30 cellular contexts compared by ENCODE assay signal in the genomic region with DNA sequence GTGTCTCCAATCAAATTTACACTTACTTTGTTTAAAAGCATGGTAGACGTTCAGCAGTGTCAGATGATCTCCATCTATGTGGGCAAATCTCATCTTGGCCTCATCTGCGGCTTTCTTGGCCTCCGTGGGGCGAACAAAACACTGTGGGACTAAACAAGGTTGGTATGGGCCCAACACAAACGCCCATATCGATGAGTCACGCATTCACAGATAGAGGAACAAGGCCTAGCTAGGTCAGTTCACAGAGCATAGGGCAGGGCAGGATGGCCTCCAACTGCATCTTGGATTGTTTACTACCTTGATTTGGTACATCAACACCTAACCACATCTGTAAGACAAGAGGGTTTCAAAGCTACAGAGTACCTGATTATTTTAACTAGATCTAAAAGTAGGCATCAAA. TPM values are rescaled to one million over a fixed set of nuclear protein-coding genes. Genes with fewer than 3 reads are reported as not detected.
DNase-seq lines count a peak whose midpoint lies in the region; ATAC-seq and TF ChIP-seq lines count a peak whose summit lies in the region.
"Had no signal": no experiment of that assay in that cellular context is flagged by ENCODE, and none has a peak within 500 bp of the region (broad histone marks: within the 10 kb centered on the region; RNA-seq: fewer than 3 reads in every experiment).

No MANE protein-coding gene starts in this region.

- no peak overlapping the region for H3K4me3 Mint-ChIP-seq in activated naive CD8-positive, alpha-beta T cell
- no peak overlapping the region for H3K4me3 Mint-ChIP-seq in activated naive CD8-positive, alpha-beta T cell treated with anti-CD3 and anti-CD28 coated beads, Interleukin-2, amount 50 U/mL, for 24 hours
- H3K4me3 Mint-ChIP-seq in WTC11, result no peak overlapping the region
- no peak overlapping the region for H3K4me3 Mint-ChIP-seq in Calu3 (ENCODE audit: low read depth, unreplicated experiment)
- H3K4me3 Mint-ChIP-seq: activated CD8-positive, alpha-beta T cell treated with anti-CD3 and anti-CD28 coated beads, Interleukin-2, amount 10 ng/mL, durations not matched to agents 7 days and 5 days; CD8-positive, alpha-beta memory T cell; neural progenitor cell had no signal

- no peak overlapping the region for H3K14ac ChIP-seq in mesenchymal stem cell (ENCODE audit: low read length in 2 of 2)

- H3K18ac ChIP-seq in mesenchymal stem cell (ENCODE audit: low read depth in 1 of 2, low read length in 2 of 2), result no peak overlapping the region

- peaks cover 4 to 95% of the 10 kb centered on the region in 2 experiments for H3K36me3 ChIP-seq in mesenchymal stem cell (ENCODE audit: control insufficient read depth in 1 of 2, insufficient read depth in 2 of 2, low read depth in 1 of 2, low read length in 2 of 2)

- BruUV-seq in Calu3 (replicated peaks; lab: Mats Ljungman, UMichigan), result no TSS peak

- H3K4ac ChIP-seq in mesenchymal stem cell (ENCODE audit: low read depth in 1 of 2, low read length in 2 of 2), result no peak overlapping the region

- peak overlapping the region; percentile 22 for H3K27ac Mint-ChIP-seq in activated naive CD8-positive, alpha-beta T cell
- H3K27ac Mint-ChIP-seq in activated naive CD8-positive, alpha-beta T cell treated with anti-CD3 and anti-CD28 coated beads, Interleukin-2, amount 50 U/mL, for 24 hours, result no peak overlapping the region
- H3K27ac Mint-ChIP-seq in WTC11, result peak overlapping the region; percentile 61
- no peak overlapping the region for H3K27ac Mint-ChIP-seq in Calu3 (ENCODE audit: unreplicated experiment)
- H3K27ac Mint-ChIP-seq: activated CD8-positive, alpha-beta T cell treated with anti-CD3 and anti-CD28 coated beads, Interleukin-2, amount 10 ng/mL, durations not matched to agents 7 days and 5 days; neural progenitor cell had no signal

- peaks cover 12% of the 10 kb centered on the region for H3K79me1 ChIP-seq in mesenchymal stem cell (replicated peaks; ENCODE audit: low read length, poor library complexity, severe bottlenecking)

- no peak overlapping the region for H2AK5ac ChIP-seq in mesenchymal stem cell (ENCODE audit: low read length, severe bottlenecking)

- POLR2A ChIA-PET in WTC11 (lab: Charles Lee), result interaction anchor here (0.5 kb wide), 1 partner anchor 31 kb away, joined by 5 read pairs; no protein-coding TSS in a partner anchor

- H4K8ac ChIP-seq in mesenchymal stem cell (ENCODE audit: low read length), result peak overlapping the region; percentile 7

- H2BK120ac ChIP-seq in mesenchymal stem cell (ENCODE audit: low read depth, low read length), result no peak overlapping the region

- no peak overlapping the region for H2BK15ac ChIP-seq in mesenchymal stem cell (ENCODE audit: low read depth, poor library complexity, severe bottlenecking)

- no peak overlapping the region for H3K9ac ChIP-seq in mesenchymal stem cell (ENCODE audit: low read length)
- H3K9ac ChIP-seq: neural progenitor cell had no signal

- no peak overlapping the region for H3K27ac ChIP-seq in mesenchymal stem cell (ENCODE audit: low read length, poor library complexity, severe bottlenecking)
- H3K27ac ChIP-seq: A549, cardiac muscle cell, right lobe of liver, stomach, transverse colon had no signal

- no peak for ATAC-seq in activated naive CD8-positive, alpha-beta T cell treated with anti-CD3 and anti-CD28 coated beads, Interleukin-2, amount 50 U/mL, for 24 hours
- ATAC-seq in WTC11, result no peak; the same call in 1 of the 2 replicates
- no peak for ATAC-seq in HG02884 (IDR thresholded peaks at IDR 0.05; ENCODE audit: unreplicated experiment)
- no peak for ATAC-seq in HG03280 (IDR thresholded peaks at IDR 0.05; ENCODE audit: unreplicated experiment)
- ATAC-seq: activated CD8-positive, alpha-beta T cell treated with anti-CD3 and anti-CD28 coated beads, Interleukin-2, amount 10 ng/mL, durations not matched to agents 7 days and 5 days; Panc1 had no signal

- H3K4me1 ChIP-seq in mesenchymal stem cell (ENCODE audit: control insufficient read depth, insufficient read depth, low read depth, low read length), result no peaks in the 10 kb centered on the region
- H3K4me1 ChIP-seq: neural progenitor cell, right lobe of liver, transverse colon had no signal

- H4K91ac ChIP-seq in mesenchymal stem cell (ENCODE audit: low read length), result no peak overlapping the region

- H3K4me1 Mint-ChIP-seq in activated naive CD8-positive, alpha-beta T cell (ENCODE audit: low read depth), result peaks cover 24% of the 10 kb centered on the region
- H3K4me1 Mint-ChIP-seq in activated naive CD8-positive, alpha-beta T cell treated with anti-CD3 and anti-CD28 coated beads, Interleukin-2, amount 50 U/mL, for 24 hours, result peaks cover 14% of the 10 kb centered on the region
- peaks cover 39% of the 10 kb centered on the region for H3K4me1 Mint-ChIP-seq in WTC11
- no peaks in the 10 kb centered on the region for H3K4me1 Mint-ChIP-seq in Calu3 (ENCODE audit: low read depth, unreplicated experiment)
- H3K4me1 Mint-ChIP-seq: neural progenitor cell had no signal

- H3K23ac ChIP-seq in mesenchymal stem cell (ENCODE audit: low read length in 2 of 2), result no peak overlapping the region

- CTCF ChIA-PET in WTC11 (lab: Charles Lee) (interaction anchor here (0.5 to 1.0 kb wide), 3 partner anchors 47 to 151 kb away, joined by 3 to 4 read pairs (median 4); no protein-coding TSS in a partner anchor), Calu3 (lab: Charles Lee) (no interaction called here)

- H3K27me3 Mint-ChIP-seq in activated naive CD8-positive, alpha-beta T cell, result no peaks in the 10 kb centered on the region
- no peaks in the 10 kb centered on the region for H3K27me3 Mint-ChIP-seq in activated naive CD8-positive, alpha-beta T cell treated with anti-CD3 and anti-CD28 coated beads, Interleukin-2, amount 50 U/mL, for 24 hours
- H3K27me3 Mint-ChIP-seq in WTC11 (ENCODE audit: low read depth), result no peaks in the 10 kb centered on the region
- H3K27me3 Mint-ChIP-seq in Calu3 (ENCODE audit: unreplicated experiment), result no peaks in the 10 kb centered on the region
- H3K27me3 Mint-ChIP-seq: CD8-positive, alpha-beta memory T cell had no signal

- no peak overlapping the region for H3K4me3 ChIP-seq in mesenchymal stem cell (ENCODE audit: insufficient read depth in 1 of 2, low read depth in 1 of 2, low read length in 2 of 2)
- H3K4me3 ChIP-seq: A549, cardiac muscle cell, lung, neural progenitor cell, right lobe of liver, stomach, transverse colon had no signal

- TF ChIP-seq CTCF in WTC11 (IDR thresholded peaks at IDR 0.05), result no peak
- TF ChIP-seq CTCF in Calu3 (IDR thresholded peaks at IDR 0.05; ENCODE audit: unreplicated experiment), result no peak

- H2BK5ac ChIP-seq in mesenchymal stem cell (ENCODE audit: low read depth, low read length, poor library complexity, severe bottlenecking), result no peak overlapping the region

- H2AFZ ChIP-seq in mesenchymal stem cell (ENCODE audit: low read depth, low read length), result no peak overlapping the region
- H2AFZ ChIP-seq: neural progenitor cell had no signal

- WGBS in mesenchymal stem cell, result 92% methylated on average over 7 of the region's 7 CpGs

- no peaks in the 10 kb centered on the region for H3K9me3 Mint-ChIP-seq in activated naive CD8-positive, alpha-beta T cell (ENCODE audit: low read depth)
- H3K9me3 Mint-ChIP-seq in activated naive CD8-positive, alpha-beta T cell treated with anti-CD3 and anti-CD28 coated beads, Interleukin-2, amount 50 U/mL, for 24 hours, result no peaks in the 10 kb centered on the region
- H3K9me3 Mint-ChIP-seq in WTC11 (no peaks in the 10 kb centered on the region), Calu3 (ENCODE audit: low read depth, unreplicated experiment) (no peaks in the 10 kb centered on the region)
- H3K9me3 Mint-ChIP-seq: CD8-positive, alpha-beta memory T cell; neural progenitor cell had no signal

- no peaks in the 10 kb centered on the region for H3K27me3 ChIP-seq in mesenchymal stem cell (ENCODE audit: control insufficient read depth in 1 of 2, insufficient read depth in 1 of 2, low read length in 2 of 2)
- H3K27me3 ChIP-seq: cardiac muscle cell, neural progenitor cell, right lobe of liver, stomach, transverse colon had no signal

- intact Hi-C loops in Calu3 (cut with micrococcal nuclease; ENCODE audit: unreplicated experiment), result loop anchor here (5.0 kb wide), 1 partner anchor 35 kb away; no protein-coding TSS in a partner anchor

- no peak overlapping the region for H2BK12ac ChIP-seq in mesenchymal stem cell (ENCODE audit: low read length in 2 of 2)

- H3K9me3 ChIP-seq in mesenchymal stem cell (ENCODE audit: control insufficient read depth, low read length), result no peaks in the 10 kb centered on the region
- H3K9me3 ChIP-seq: A549, right lobe of liver, stomach, transverse colon had no signal

- peaks cover 12% of the 10 kb centered on the region for H3K36me3 Mint-ChIP-seq in activated naive CD8-positive, alpha-beta T cell
- peaks cover 65% of the 10 kb centered on the region for H3K36me3 Mint-ChIP-seq in activated naive CD8-positive, alpha-beta T cell treated with anti-CD3 and anti-CD28 coated beads, Interleukin-2, amount 50 U/mL, for 24 hours (ENCODE audit: low read depth)
- H3K36me3 Mint-ChIP-seq in WTC11, result peaks cover 68% of the 10 kb centered on the region
- peaks cover 25% of the 10 kb centered on the region for H3K36me3 Mint-ChIP-seq in Calu3 (ENCODE audit: insufficient read depth, unreplicated experiment)

- H3K4me2 ChIP-seq in mesenchymal stem cell (ENCODE audit: low read length, poor library complexity, severe bottlenecking), result no peak overlapping the region
- H3K4me2 ChIP-seq: A549, neural progenitor cell had no signal

- DNase-seq in activated naive CD8-positive, alpha-beta T cell treated with anti-CD3 and anti-CD28 coated beads, Interleukin-2, amount 50 U/mL, for 24 hours, result no peak
- DNase-seq in WTC11 (ENCODE audit: low spot score), result no peak
- no peak for DNase-seq in mesenchymal stem cell
- no peak for DNase-seq in Calu3
- no peak for DNase-seq in NCI-H510A treated with DMSO at 0.1 percent for 48 hours (lab: John Stamatoyannopoulos, UW)
- DNase-seq: activated CD4-positive, CD25-positive, alpha-beta regulatory T cell treated with anti-CD3 and anti-CD28 coated beads, Interleukin-2, amount 50 U/mL, for 72 hours; activated CD8-positive, alpha-beta T cell treated with anti-CD3 and anti-CD28 coated beads, Interleukin-2, amount 10 ng/mL, durations not matched to agents 7 days and 5 days; activated gamma-delta T cell treated with Interleukin-2 at 50 U/mL for 16 hours; activated T-cell treated with anti-CD3 and anti-CD28 coated beads for 4 hours; amniotic stem cell; CD8-positive, alpha-beta memory T cell; GF-D8; kidney; NCI-H1694 treated with DMSO at 0.1 percent for 48 hours; NCI-H2171; NCI-H524 treated with DMSO at 0.1 percent for 48 hours; NK-92 treated with Interleukin-12 subunit alpha and Interleukin-12 subunit beta, amount 100 ng/mL, for 24 hours; posterior cingulate gyrus; right lobe of liver; SIG-M5; stomach; transverse colon had no signal

TF ChIP-seq in WTC11, 78 proteins besides CTCF, POLR2A, EP300 and RAD21 (continues in another document):
- TF ChIP-seq FOXJ3 (CRISPR knock-in tag; IDR thresholded peaks at IDR 0.05; ENCODE audit: borderline replicate concordance), result no peak

RNA-seq across cellular contexts. Expression of gene DHX15, which starts 47.3 kb away (rescaled TPM):
- 210 to 240 TPM (median 213 TPM) in 3 replicates for total RNA-seq in WTC11 (2021)
- polyA plus RNA-seq in mesenchymal stem cell (2013, experiment 1 of 2), result 59.8 TPM
- polyA plus RNA-seq in mesenchymal stem cell (2013, experiment 2 of 2), result 60.3 TPM
- total RNA-seq in Calu3 (2022), result 161 and 169 TPM in 2 replicates

Comparison
In these comparisons a context has a peak if more than half of its experiments do, and no peak if none do; other contexts are left out.
1. H3K27ac Mint-ChIP-seq: peak in activated naive CD8-positive, alpha-beta T cell (single experiment) and WTC11 (single experiment); none in activated naive CD8-positive, alpha-beta T cell treated with anti-CD3 and anti-CD28 coated beads, Interleukin-2, amount 50 U/mL, for 24 hours (single experiment) and Calu3 (single experiment).